In genomic region chr11:124717786-124718634, GRCh38 we compare ENCODE assay signal across 8 cellular contexts. TPM values are rescaled to one million over a fixed set of nuclear protein-coding genes. Genes with fewer than 3 reads are reported as not detected.
DNase-seq lines count a peak whose midpoint lies in the region; ATAC-seq and TF ChIP-seq lines count a peak whose summit lies in the region.

No MANE protein-coding gene starts in this region.

- in situ Hi-C loops in GM23248 (cut with MboI), result no loop called here

- WGBS in GM23248 (ENCODE audit: low coverage in 1 of 2, low lambda C conversion rate in 2 of 2, missing lambda C conversion rate in 2 of 2), 2 experiments, result 1% methylated on average over 36 to 45 of the region's 45 CpGs

- H3K4me2 ChIP-seq in GM23248 (ENCODE audit: unreplicated experiment), result peak overlapping the region; percentile 59

- H4K20me1 ChIP-seq in GM23248 (ENCODE audit: insufficient read depth), result no peaks in the 10 kb centered on the region

- H3K36me3 ChIP-seq in CD4-positive, alpha-beta memory T cell (ENCODE audit: insufficient read depth, low read length), result no peaks in the 10 kb centered on the region
- H3K36me3 ChIP-seq in GM23248 (ENCODE audit: low read depth) (no peaks in the 10 kb centered on the region), mucosa of rectum (ENCODE audit: control insufficient read depth in 2 of 2, insufficient read depth in 2 of 2, low read length in 2 of 2) (no peaks in the 10 kb centered on the region), uterus (no peaks in the 10 kb centered on the region)
- H3K36me3 ChIP-seq in effector memory CD4-positive, alpha-beta T cell (ENCODE audit: control insufficient read depth, insufficient read depth, low read length), result no peaks in the 10 kb centered on the region

- intact Hi-C loops in CD4-positive, alpha-beta memory T cell (cut with micrococcal nuclease), result loop anchor here (2.0 kb wide), 1 partner anchor 29 kb away; no protein-coding TSS in a partner anchor
- intact Hi-C loops in uterus (cut with DNase I; ENCODE audit: low total_unique reads), result no loop called here

- H3K4me1 Mint-ChIP-seq in CD4-positive, alpha-beta memory T cell, result peaks cover 14 to 20% (median 18%) of the 10 kb centered on the region in 4 donors

- no peaks in the 10 kb centered on the region for H3K9me3 ChIP-seq in CD4-positive, alpha-beta memory T cell (ENCODE audit: control insufficient read depth in 1 of 2, low read length in 2 of 2)
- H3K9me3 ChIP-seq in GM23248 (ENCODE audit: low read depth), result no peaks in the 10 kb centered on the region
- no peaks in the 10 kb centered on the region for H3K9me3 ChIP-seq in effector memory CD4-positive, alpha-beta T cell (ENCODE audit: control insufficient read depth, low read length)
- no peaks in the 10 kb centered on the region for H3K9me3 ChIP-seq in mucosa of rectum (ENCODE audit: control insufficient read depth in 2 of 2, low read length in 2 of 2)
- H3K9me3 ChIP-seq in uterus, result no peaks in the 10 kb centered on the region

- H3K36me3 Mint-ChIP-seq in CD4-positive, alpha-beta memory T cell, result peaks cover 0 to 7% of the 10 kb centered on the region in 2 donors

- peak overlapping the region in 2 of 7 donors; percentile 33 to 43 for H3K27ac Mint-ChIP-seq in CD4-positive, alpha-beta memory T cell

- H3K4me1 ChIP-seq in CD4-positive, alpha-beta memory T cell (ENCODE audit: insufficient read depth, low read length), result peaks cover 13% of the 10 kb centered on the region
- H3K4me1 ChIP-seq in GM23248 (ENCODE audit: insufficient read depth) (no peaks in the 10 kb centered on the region), mucosa of rectum (ENCODE audit: control insufficient read depth in 2 of 2, insufficient read depth in 2 of 2, low read length in 2 of 2) (peaks cover 3 to 11% of the 10 kb centered on the region in 2 donors), uterus (peaks cover 0 to 12% of the 10 kb centered on the region in 2 donors)
- H3K4me1 ChIP-seq in effector memory CD4-positive, alpha-beta T cell (ENCODE audit: control insufficient read depth, insufficient read depth, low read length, poor library complexity, severe bottlenecking), result peaks cover 11% of the 10 kb centered on the region

- H3K9ac ChIP-seq in GM23248, result no peak overlapping the region
- H3K9ac ChIP-seq in mucosa of rectum (ENCODE audit: low read depth in 1 of 2, low read length in 2 of 2), result peak overlapping the region in 1 of 2 donors; percentile 27

- no peak overlapping the region for H3K27ac ChIP-seq in CD4-positive, alpha-beta memory T cell (ENCODE audit: low read depth, low read length)
- no peak overlapping the region for H3K27ac ChIP-seq in GM23248
- H3K27ac ChIP-seq in effector memory CD4-positive, alpha-beta T cell (ENCODE audit: insufficient read depth, low read length, poor library complexity, severe bottlenecking), result no peak overlapping the region
- no peak overlapping the region for H3K27ac ChIP-seq in mucosa of rectum (ENCODE audit: low read depth in 2 of 2, low read length in 2 of 2)
- H3K27ac ChIP-seq in uterus, result peak overlapping the region; percentile 30 to 52

- no peaks in the 10 kb centered on the region for H3K79me2 ChIP-seq in GM23248 (ENCODE audit: insufficient read depth)

- no peak for TF ChIP-seq CTCF in uterus (IDR thresholded peaks at IDR 0.05)

- POLR2A ChIA-PET in CD4-positive, alpha-beta memory T cell (lab: Charles Lee; ENCODE audit: partially characterized antibody), result no interaction called here

- H3K9me3 Mint-ChIP-seq in CD4-positive, alpha-beta memory T cell, result peaks cover 0 to 1% (median 0%) of the 10 kb centered on the region in 8 donors

- H3K4me3 Mint-ChIP-seq in CD4-positive, alpha-beta memory T cell, result peak overlapping the region; percentile 49 to 90 (median 78)

- no peak for TF ChIP-seq POLR2A in uterus (IDR thresholded peaks at IDR 0.05)

- ATAC-seq in GM21367 (IDR thresholded peaks at IDR 0.05; ENCODE audit: unreplicated experiment), result no peak

- DNase-seq in CD4-positive, alpha-beta memory T cell, result peak; percentile 17 to 47 (median 26)
- DNase-seq in GM23248 (peak; percentile 50), T follicular helper cell (ENCODE audit: low read depth) (peak; percentile 8), uterus (peak in 1 of 2 donors; percentile 27), NCI-H1930 (lab: John Stamatoyannopoulos, UW) (no peak)
- DNase-seq in effector memory CD4-positive, alpha-beta T cell, result peak in 2 of 3 donors; percentile 4 to 16

- H2AFZ ChIP-seq in GM23248, result 0 out of 2 replicates have a peak overlapping the region, but pooled peaks have one; percentile 8

- H3K27me3 Mint-ChIP-seq in CD4-positive, alpha-beta memory T cell, result peaks cover 23 to 31% of the 10 kb centered on the region in 2 donors

- peak overlapping the region in 1 of 2 donors; percentile 20 for H3K4me3 ChIP-seq in CD4-positive, alpha-beta memory T cell (ENCODE audit: low read length in 2 of 2)
- H3K4me3 ChIP-seq in GM23248 (peak overlapping the region; percentile 48), mucosa of rectum (ENCODE audit: low read length in 2 of 2) (peak overlapping the region; percentile 59 to 60), uterus (peak overlapping the region; percentile 30 to 32)
- H3K4me3 ChIP-seq in effector memory CD4-positive, alpha-beta T cell (ENCODE audit: insufficient read depth, low read depth, low read length, poor library complexity, severe bottlenecking), result peak overlapping the region; percentile 46

- CTCF ChIA-PET in CD4-positive, alpha-beta memory T cell (lab: Charles Lee; ENCODE audit: partially characterized antibody), result interaction anchor here (0.6 kb wide), 1 partner anchor 100 kb away, joined by 3 read pairs; no protein-coding TSS in a partner anchor

- H3K9me2 ChIP-seq in GM23248 (ENCODE audit: insufficient read depth), result no peaks in the 10 kb centered on the region

- peaks cover 7% of the 10 kb centered on the region for H3K27me3 ChIP-seq in CD4-positive, alpha-beta memory T cell (ENCODE audit: insufficient read depth, low read length)
- H3K27me3 ChIP-seq in GM23248 (replicated peaks; ENCODE audit: insufficient read depth) (peaks cover 83% of the 10 kb centered on the region), mucosa of rectum (ENCODE audit: control insufficient read depth in 2 of 2, insufficient read depth in 2 of 2, low read length in 2 of 2) (peaks cover 18 to 20% of the 10 kb centered on the region in 2 donors), uterus (peaks cover 0 to 9% of the 10 kb centered on the region in 2 donors)
- H3K27me3 ChIP-seq in effector memory CD4-positive, alpha-beta T cell (replicated peaks; ENCODE audit: control insufficient read depth, insufficient read depth, low read length, poor library complexity, severe bottlenecking), result peaks cover 11% of the 10 kb centered on the region

- no peaks in the 10 kb centered on the region for H3F3A ChIP-seq in GM23248 (ENCODE audit: insufficient read depth)

RNA-seq across cellular contexts. Expression of gene NRGN, which starts 21.7 kb away (rescaled TPM):
- under 1 TPM in 1 of 2 experiments, not detected in 1; 0.67 TPM for total RNA-seq in CD4-positive, alpha-beta memory T cell
- not detected for polyA plus RNA-seq in CD4-positive, alpha-beta memory T cell
- total RNA-seq in GM23248 (2014; rRNA removed; shearing (Covaris generic)), result 0.32 TPM in 1 of 2 replicates, not detected in the other
- 0.23 and 0.29 TPM in 2 replicates for polyA plus RNA-seq in GM23248 (2016; fragmentation: Nextera tagmentation; extraction: Ambion mirVana)
- total RNA-seq in uterus, result 10 to 100 TPM in 1 of 4 donors, under 1 TPM in 1, not detected in 2; 0.62 to 16.4 TPM

RNA-seq across cellular contexts. Expression of gene VSIG2, which starts 34.0 kb away (rescaled TPM):
- under 1 TPM; 0.55 to 0.87 TPM for total RNA-seq in CD4-positive, alpha-beta memory T cell
- under 1 TPM; 0.39 to 0.80 TPM for polyA plus RNA-seq in CD4-positive, alpha-beta memory T cell
- total RNA-seq in GM23248 (2014; rRNA removed; shearing (Covaris generic)), result not detected in 2 replicates
- polyA plus RNA-seq in GM23248 (2016; fragmentation: Nextera tagmentation; extraction: Ambion mirVana), result not detected in 2 replicates
- total RNA-seq in uterus, result 1 to 10 TPM in 2 of 4 donors, not detected in 2; 1.9 to 2.2 TPM

RNA-seq across cellular contexts. Expression of gene ESAM, which starts 44.1 kb away (rescaled TPM):
- 1 to 10 TPM; 1.5 to 1.8 TPM for total RNA-seq in CD4-positive, alpha-beta memory T cell
- polyA plus RNA-seq in CD4-positive, alpha-beta memory T cell, result 1 to 10 TPM; 1.3 to 3.2 TPM
- not detected in 2 replicates for total RNA-seq in GM23248 (2014; rRNA removed; shearing (Covaris generic))
- polyA plus RNA-seq in GM23248 (2016; fragmentation: Nextera tagmentation; extraction: Ambion mirVana), result not detected in 2 replicates
- total RNA-seq in uterus, result 10 to 100 TPM; 18.7 to 91.6 (median 47.7) TPM

RNA-seq across cellular contexts. Expression of gene SPA17, which starts 44.3 kb away (rescaled TPM):
- total RNA-seq in CD4-positive, alpha-beta memory T cell, result under 1 TPM; 0.55 to 0.81 TPM
- polyA plus RNA-seq in CD4-positive, alpha-beta memory T cell, result under 1 TPM; 0.64 to 0.72 TPM
- total RNA-seq in GM23248 (2014; rRNA removed; shearing (Covaris generic)), result 4.9 and 6.5 TPM in 2 replicates
- 12.4 and 14.0 TPM in 2 replicates for polyA plus RNA-seq in GM23248 (2016; fragmentation: Nextera tagmentation; extraction: Ambion mirVana)
- 1 to 10 TPM in 3 of 4 donors, under 1 TPM in 1; 0.51 to 9.0 (median 2.7) TPM for total RNA-seq in uterus

RNA-seq across cellular contexts. Expression of gene SIAE, which starts 44.5 kb away (rescaled TPM):
- 1 to 10 TPM; 4.2 to 4.8 TPM for total RNA-seq in CD4-positive, alpha-beta memory T cell
- 1 to 10 TPM; 2.8 to 6.8 TPM for polyA plus RNA-seq in CD4-positive, alpha-beta memory T cell
- total RNA-seq in GM23248 (2014; rRNA removed; shearing (Covaris generic)), result 19.5 and 22.6 TPM in 2 replicates
- polyA plus RNA-seq in GM23248 (2016; fragmentation: Nextera tagmentation; extraction: Ambion mirVana), result 7.2 and 9.2 TPM in 2 replicates
- 1 to 10 TPM in 3 of 4 donors, under 1 TPM in 1; 0.77 to 7.5 (median 5.3) TPM for total RNA-seq in uterus

Comparison
In these comparisons a context has a peak if more than half of its experiments do, and no peak if none do; other contexts are left out.
1. DNase-seq: peak in CD4-positive, alpha-beta memory T cell (5 of 5), GM23248 (single experiment), T follicular helper cell (single experiment) and effector memory CD4-positive, alpha-beta T cell (2 of 3); none in NCI-H1930 (0 of 2).
2. H3K27ac ChIP-seq: peak in uterus (2 of 2); none in CD4-positive, alpha-beta memory T cell (single experiment), GM23248 (single experiment), effector memory CD4-positive, alpha-beta T cell (single experiment) and mucosa of rectum (0 of 2).
3. RNA of gene ESAM, which starts 44.1 kb away (total RNA-seq): 18.7 to 91.6 TPM in uterus; 1.5 to 1.8 TPM in CD4-positive, alpha-beta memory T cell and not detected in GM23248; every median in the first group is over 4 times any median in the second.